In the genomic region with DNA sequence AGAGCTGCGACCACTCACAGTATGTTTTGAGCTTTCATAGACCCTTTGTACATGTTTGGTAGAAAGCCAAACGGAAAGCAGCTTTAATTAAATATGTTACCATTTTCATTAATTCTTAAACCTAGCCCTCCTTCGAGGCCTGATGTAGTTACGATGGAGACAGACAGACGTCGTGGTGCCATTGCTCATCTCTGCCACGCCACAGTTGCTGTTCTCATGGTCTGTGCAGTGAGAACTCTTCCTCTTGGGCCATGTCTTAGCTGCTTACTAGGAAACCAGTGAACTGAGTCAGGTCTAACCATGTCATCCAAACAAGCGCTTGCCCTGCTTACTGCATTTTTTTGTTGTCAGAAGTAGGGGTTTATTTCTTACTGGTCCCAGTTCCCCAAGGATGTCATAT, we compare ENCODE assay signal across 19 cellular contexts.
DNase-seq lines count a peak whose midpoint lies in the region; ATAC-seq, FAIRE-seq and TF ChIP-seq lines count a peak whose summit lies in the region.
"Had no signal": no experiment of that assay in that cellular context is flagged by ENCODE, and none has a peak within 500 bp of the region (broad histone marks: within the 10 kb centered on the region; RNA-seq: fewer than 3 reads in every experiment).

No MANE protein-coding gene starts in this region.

- peaks cover 3% of the 10 kb centered on the region for H3K9me3 ChIP-seq in T-helper 17 cell (ENCODE audit: control insufficient read depth, low read length, poor library complexity, severe bottlenecking)
- no peaks in the 10 kb centered on the region for H3K9me3 ChIP-seq in body of pancreas
- no peaks in the 10 kb centered on the region for H3K9me3 ChIP-seq in kidney (ENCODE audit: control insufficient read depth in 1 of 2, low read length in 2 of 2)
- H3K9me3 ChIP-seq: A549, adrenal gland, left lung had no signal

- no peak for TF ChIP-seq POLR2A in body of pancreas (IDR thresholded peaks at IDR 0.05)

- DNase-seq in activated CD8-positive, alpha-beta memory T cell treated with anti-CD3 and anti-CD28 coated beads, Interleukin-2, amount 10 ng/mL, durations not matched to agents 7 days and 5 days = no peak
- DNase-seq in activated CD8-positive, alpha-beta memory T cell treated with anti-CD3 and anti-CD28 coated beads for 24 hours = no peak
- DNase-seq in T-helper 17 cell = no peak
- no peak for DNase-seq in activated naive CD8-positive, alpha-beta T cell treated with anti-CD3 and anti-CD28 coated beads, Interleukin-2, amount 50 U/mL, for 24 hours
- no peak for DNase-seq in stimulated activated effector memory CD8-positive, alpha-beta T cell treated with anti-CD3 and anti-CD28 coated beads, Interleukin-12 subunit alpha, Interleukin-12 subunit beta, amount 100 ng/mL, for 72 hours (ENCODE audit: low spot score in 2 of 2)
- no peak for DNase-seq in body of pancreas
- no peak for DNase-seq in kidney
- DNase-seq: adrenal gland, cerebellar nuclear complex, COR-L47, EL, HFFc6, left lung, NCI-H1694 treated with DMSO at 0.1 percent for 48 hours, NCI-H446 had no signal

- H3K4me1 Mint-ChIP-seq in activated CD8-positive, alpha-beta memory T cell treated with anti-CD3 and anti-CD28 coated beads, Interleukin-2, amount 10 ng/mL, durations not matched to agents 7 days and 5 days = peaks cover 23% of the 10 kb centered on the region
- peaks cover 22% of the 10 kb centered on the region for H3K4me1 Mint-ChIP-seq in T-helper 17 cell
- peaks cover 76% of the 10 kb centered on the region for H3K4me1 Mint-ChIP-seq in activated naive CD8-positive, alpha-beta T cell treated with anti-CD3 and anti-CD28 coated beads, Interleukin-2, amount 50 U/mL, for 24 hours
- peaks cover 66% of the 10 kb centered on the region for H3K4me1 Mint-ChIP-seq in stimulated activated effector memory CD8-positive, alpha-beta T cell treated with anti-CD3 and anti-CD28 coated beads, Interleukin-12 subunit alpha, Interleukin-12 subunit beta, amount 100 ng/mL, for 72 hours

- H3K9me3 Mint-ChIP-seq in activated CD8-positive, alpha-beta memory T cell treated with anti-CD3 and anti-CD28 coated beads, Interleukin-2, amount 10 ng/mL, durations not matched to agents 7 days and 5 days (ENCODE audit: low read depth) = no peaks in the 10 kb centered on the region
- peaks cover 14% of the 10 kb centered on the region for H3K9me3 Mint-ChIP-seq in activated naive CD8-positive, alpha-beta T cell treated with anti-CD3 and anti-CD28 coated beads, Interleukin-2, amount 50 U/mL, for 24 hours
- H3K9me3 Mint-ChIP-seq in stimulated activated effector memory CD8-positive, alpha-beta T cell treated with anti-CD3 and anti-CD28 coated beads, Interleukin-12 subunit alpha, Interleukin-12 subunit beta, amount 100 ng/mL, for 72 hours = no peaks in the 10 kb centered on the region
- H3K9me3 Mint-ChIP-seq: HFFc6, type B pancreatic cell had no signal

- peak overlapping the region; percentile 68 for H3K27ac Mint-ChIP-seq in activated CD8-positive, alpha-beta memory T cell treated with anti-CD3 and anti-CD28 coated beads, Interleukin-2, amount 10 ng/mL, durations not matched to agents 7 days and 5 days
- peak overlapping the region; percentile 87 for H3K27ac Mint-ChIP-seq in T-helper 17 cell
- peak overlapping the region; percentile 92 for H3K27ac Mint-ChIP-seq in activated naive CD8-positive, alpha-beta T cell treated with anti-CD3 and anti-CD28 coated beads, Interleukin-2, amount 50 U/mL, for 24 hours
- peak overlapping the region; percentile 93 for H3K27ac Mint-ChIP-seq in stimulated activated effector memory CD8-positive, alpha-beta T cell treated with anti-CD3 and anti-CD28 coated beads, Interleukin-12 subunit alpha, Interleukin-12 subunit beta, amount 100 ng/mL, for 72 hours
- H3K27ac Mint-ChIP-seq: HFFc6, type B pancreatic cell had no signal

- CTCF ChIA-PET in activated CD8-positive, alpha-beta memory T cell treated with anti-CD3 and anti-CD28 coated beads, Interleukin-2, amount 10 ng/mL, durations not matched to agents 7 days and 5 days (lab: Charles Lee) = interaction anchor here (1.1 to 3.6 kb wide), 4 partner anchors 12 to 140 kb away, joined by 4 to 20 read pairs (median 6); no protein-coding TSS in a partner anchor

- no peak overlapping the region for H3K4me3 Mint-ChIP-seq in activated CD8-positive, alpha-beta memory T cell treated with anti-CD3 and anti-CD28 coated beads, Interleukin-2, amount 10 ng/mL, durations not matched to agents 7 days and 5 days
- peak overlapping the region; percentile 59 for H3K4me3 Mint-ChIP-seq in T-helper 17 cell
- H3K4me3 Mint-ChIP-seq in activated naive CD8-positive, alpha-beta T cell treated with anti-CD3 and anti-CD28 coated beads, Interleukin-2, amount 50 U/mL, for 24 hours = peak overlapping the region; percentile 44
- H3K4me3 Mint-ChIP-seq in stimulated activated effector memory CD8-positive, alpha-beta T cell treated with anti-CD3 and anti-CD28 coated beads, Interleukin-12 subunit alpha, Interleukin-12 subunit beta, amount 100 ng/mL, for 72 hours = peak overlapping the region; percentile 32
- H3K4me3 Mint-ChIP-seq: HFFc6, type B pancreatic cell had no signal

- H3K9ac ChIP-seq in kidney (ENCODE audit: low read length in 2 of 2) = no peak overlapping the region

- H3K4me3 ChIP-seq in body of pancreas = no peak overlapping the region
- H3K4me3 ChIP-seq in kidney (ENCODE audit: low read length in 2 of 2) = no peak overlapping the region
- H3K4me3 ChIP-seq: A549, adrenal gland, left lung had no signal

- intact Hi-C loops in body of pancreas (cut with DNase I) = no loop called here
- intact Hi-C loops in kidney (cut with DNase I) = no loop called here

- no peaks in the 10 kb centered on the region for H3K27me3 ChIP-seq in body of pancreas
- H3K27me3 ChIP-seq: adrenal gland had no signal

- 94% methylated on average over 8 of the region's 8 CpGs for WGBS in body of pancreas, 2 donors

- H3K27me3 Mint-ChIP-seq in activated CD8-positive, alpha-beta memory T cell treated with anti-CD3 and anti-CD28 coated beads, Interleukin-2, amount 10 ng/mL, durations not matched to agents 7 days and 5 days = no peaks in the 10 kb centered on the region
- H3K27me3 Mint-ChIP-seq in T-helper 17 cell = no peaks in the 10 kb centered on the region
- H3K27me3 Mint-ChIP-seq in activated naive CD8-positive, alpha-beta T cell treated with anti-CD3 and anti-CD28 coated beads, Interleukin-2, amount 50 U/mL, for 24 hours = no peaks in the 10 kb centered on the region
- H3K27me3 Mint-ChIP-seq: type B pancreatic cell had no signal

- H3K36me3 ChIP-seq in body of pancreas (replicated peaks in 1 of 2; ENCODE audit: insufficient read depth in 1 of 2, low read depth in 2 of 2) (no peaks in the 10 kb centered on the region), kidney (ENCODE audit: control insufficient read depth in 1 of 2, insufficient read depth in 2 of 2, low read length in 2 of 2) (peaks cover 0 to 4% of the 10 kb centered on the region in 2 donors)

- H3K36me3 Mint-ChIP-seq in activated CD8-positive, alpha-beta memory T cell treated with anti-CD3 and anti-CD28 coated beads, Interleukin-2, amount 10 ng/mL, durations not matched to agents 7 days and 5 days = peaks cover 31% of the 10 kb centered on the region
- peaks cover 7% of the 10 kb centered on the region for H3K36me3 Mint-ChIP-seq in T-helper 17 cell (ENCODE audit: low read depth)
- peaks cover 88% of the 10 kb centered on the region for H3K36me3 Mint-ChIP-seq in activated naive CD8-positive, alpha-beta T cell treated with anti-CD3 and anti-CD28 coated beads, Interleukin-2, amount 50 U/mL, for 24 hours (ENCODE audit: low read depth)
- peaks cover 100% of the 10 kb centered on the region for H3K36me3 Mint-ChIP-seq in stimulated activated effector memory CD8-positive, alpha-beta T cell treated with anti-CD3 and anti-CD28 coated beads, Interleukin-12 subunit alpha, Interleukin-12 subunit beta, amount 100 ng/mL, for 72 hours

- no peak for TF ChIP-seq CTCF in body of pancreas (IDR thresholded peaks at IDR 0.05)
- TF ChIP-seq CTCF in kidney (IDR thresholded peaks at IDR 0.05; ENCODE audit: borderline replicate concordance, extremely low read depth, insufficient read depth) = no peak

- ATAC-seq in activated CD8-positive, alpha-beta memory T cell treated with anti-CD3 and anti-CD28 coated beads, Interleukin-2, amount 10 ng/mL, durations not matched to agents 7 days and 5 days = no peak
- no peak for ATAC-seq in T-helper 17 cell
- ATAC-seq in activated naive CD8-positive, alpha-beta T cell treated with anti-CD3 and anti-CD28 coated beads, Interleukin-2, amount 50 U/mL, for 24 hours = peak; percentile 73
- ATAC-seq in stimulated activated effector memory CD8-positive, alpha-beta T cell treated with anti-CD3 and anti-CD28 coated beads, Interleukin-12 subunit alpha, Interleukin-12 subunit beta, amount 100 ng/mL, for 72 hours = peak; percentile 94
- no peak for ATAC-seq in body of pancreas
- no peak for ATAC-seq in HG02840 (IDR thresholded peaks at IDR 0.05; ENCODE audit: low FRiP score, unreplicated experiment)
- ATAC-seq: A549, left lung had no signal

- H3K27ac ChIP-seq in body of pancreas = no peak overlapping the region
- no peak overlapping the region for H3K27ac ChIP-seq in kidney (ENCODE audit: low read depth in 2 of 2, low read length in 2 of 2)
- H3K27ac ChIP-seq: A549, adrenal gland, left lung had no signal

- H3K4me1 ChIP-seq in body of pancreas (no peaks in the 10 kb centered on the region), kidney (ENCODE audit: control insufficient read depth in 1 of 2, insufficient read depth in 1 of 2, low read depth in 1 of 2, low read length in 2 of 2) (no peaks in the 10 kb centered on the region)
- H3K4me1 ChIP-seq: A549, adrenal gland, left lung had no signal

- no peak for FAIRE-seq in kidney (lab: Jason Lieb, UNC)
- FAIRE-seq: A549, frontal cortex had no signal

Comparison
In these comparisons a context has a peak if more than half of its experiments do, and no peak if none do; other contexts are left out.
1. ATAC-seq: peak in activated naive CD8-positive, alpha-beta T cell treated with anti-CD3 and anti-CD28 coated beads, Interleukin-2, amount 50 U/mL, for 24 hours (single experiment) and stimulated activated effector memory CD8-positive, alpha-beta T cell treated with anti-CD3 and anti-CD28 coated beads, Interleukin-12 subunit alpha, Interleukin-12 subunit beta, amount 100 ng/mL, for 72 hours (single experiment); none in activated CD8-positive, alpha-beta memory T cell treated with anti-CD3 and anti-CD28 coated beads, Interleukin-2, amount 10 ng/mL, durations not matched to agents 7 days and 5 days (single experiment), T-helper 17 cell (single experiment), body of pancreas (single experiment) and HG02840 (single experiment).
2. Peak in every context shown above with its lines, with median percentiles within 50 percentile points of each other: H3K27ac Mint-ChIP-seq.